Comparison of ENCODE assay signal across 8 cellular contexts in genomic region chr11:102112654-102112926, GRCh38. TPM values are rescaled to one million over a fixed set of nuclear protein-coding genes. Genes with fewer than 3 reads are reported as not detected.
DNase-seq lines count a peak whose midpoint lies in the region; ATAC-seq, FAIRE-seq and TF ChIP-seq lines count a peak whose summit lies in the region.

No MANE protein-coding gene starts in this region.

- intact Hi-C loops in body of pancreas (cut with DNase I), result no loop called here

- H3K27ac ChIP-seq in GM23338 (ENCODE audit: low read depth), result peak overlapping the region; percentile 100
- peak overlapping the region; percentile 88 to 98 (median 92) for H3K27ac ChIP-seq in body of pancreas
- H3K27ac ChIP-seq in small intestine (ENCODE audit: low read depth in 1 of 2, low read length in 1 of 2), result peak overlapping the region; percentile 80 to 93

- ATAC-seq in GM23338 (no peak), body of pancreas (no peak)

- H3K9me2 ChIP-seq in GM23338 (ENCODE audit: insufficient read depth), result no peaks in the 10 kb centered on the region

- peaks cover 50% of the 10 kb centered on the region for H3K4me1 Mint-ChIP-seq in GM23338

- TF ChIP-seq POLR2A in body of pancreas (IDR thresholded peaks at IDR 0.05), result no peak

- H3K9me3 Mint-ChIP-seq in GM23338, result peaks cover 2% of the 10 kb centered on the region; the same call in 2 of the 3 replicates

- H3K36me3 Mint-ChIP-seq in GM23338 (ENCODE audit: low read depth), result peaks cover 13% of the 10 kb centered on the region; the same call in 2 of the 3 replicates

- H3K27me3 Mint-ChIP-seq in GM23338 (ENCODE audit: insufficient read depth, low read depth, poor library complexity), result peaks cover 8% of the 10 kb centered on the region

- H3K4me3 ChIP-seq in GM23338 (peak overlapping the region; percentile 81), body of pancreas (no peak overlapping the region), kidney epithelial cell (ENCODE audit: low read depth, low read length) (peak overlapping the region; percentile 95), small intestine (ENCODE audit: low read depth in 1 of 2, low read length in 2 of 2) (peak overlapping the region in 1 of 2 donors; percentile 94)

- H3K27me3 ChIP-seq in GM23338 (ENCODE audit: insufficient read depth) (peaks cover 10% of the 10 kb centered on the region; the same call in 1 of the 2 replicates), body of pancreas (no peaks in the 10 kb centered on the region), kidney epithelial cell (ENCODE audit: control insufficient read depth, insufficient read depth, low read length) (no peaks in the 10 kb centered on the region), small intestine (ENCODE audit: control insufficient read depth in 2 of 2, insufficient read depth in 2 of 2, low read length in 2 of 2) (peaks cover 0 to 1% of the 10 kb centered on the region in 2 donors)

- WGBS in body of pancreas, 2 donors, result 27 to 38% methylated on average over 3 of the region's 3 CpGs
- WGBS in small intestine, 3 donors, result 3 to 12% (median 7%) methylated on average over 3 of the region's 3 CpGs

- H2AFZ ChIP-seq in GM23338, result no peak overlapping the region

- H3K4me1 ChIP-seq in GM23338 (ENCODE audit: insufficient read depth) (peaks cover 56% of the 10 kb centered on the region), body of pancreas (peaks cover 51% of the 10 kb centered on the region), small intestine (ENCODE audit: control insufficient read depth in 2 of 2, insufficient read depth in 1 of 2, low read depth in 1 of 2, low read length in 1 of 2) (peaks cover 2% of the 10 kb centered on the region in 2 donors)

- no peak for DNase-seq in GM23338 (ENCODE audit: low spot score)
- no peak for DNase-seq in body of pancreas
- DNase-seq in kidney epithelial cell (ENCODE audit: low read depth), result no peak
- DNase-seq in small intestine, result no peak
- no peak for DNase-seq in RKO (ENCODE audit: low spot score)
- DNase-seq in UCSD-AML1 (lab: John Stamatoyannopoulos, UW; ENCODE audit: unreplicated experiment), result no peak
- no peak for DNase-seq in dermis blood vessel endothelial cell
- no peak for DNase-seq in SW480 (ENCODE audit: low spot score)

- H3K27ac Mint-ChIP-seq in GM23338, result peak overlapping the region; percentile 98

- H4K20me1 ChIP-seq in GM23338 (replicated peaks; ENCODE audit: insufficient read depth), result no peaks in the 10 kb centered on the region

- FAIRE-seq in small intestine (lab: Jason Lieb, UNC), result no peak

- H3K4me2 ChIP-seq in GM23338, result peak overlapping the region; percentile 77

- peaks cover 54% of the 10 kb centered on the region for H3K79me2 ChIP-seq in GM23338 (replicated peaks; ENCODE audit: insufficient read depth)

- no peaks in the 10 kb centered on the region for H3K36me3 ChIP-seq in GM23338 (ENCODE audit: insufficient read depth)
- H3K36me3 ChIP-seq in body of pancreas (replicated peaks in 1 of 2; ENCODE audit: insufficient read depth in 1 of 2, low read depth in 2 of 2), result no peaks in the 10 kb centered on the region
- H3K36me3 ChIP-seq in kidney epithelial cell (ENCODE audit: control insufficient read depth, insufficient read depth, low read length), result no peaks in the 10 kb centered on the region
- no peaks in the 10 kb centered on the region for H3K36me3 ChIP-seq in small intestine (ENCODE audit: control insufficient read depth in 2 of 2, insufficient read depth in 2 of 2, low read length in 2 of 2)

- H3F3A ChIP-seq in GM23338 (replicated peaks; ENCODE audit: low read depth), result peaks cover 6% of the 10 kb centered on the region

- TF ChIP-seq CTCF in GM23338 (conservative IDR thresholded peaks at IDR 0.05; ENCODE audit: low read depth in 2 of 2) (no peak), body of pancreas (IDR thresholded peaks at IDR 0.05) (no peak), kidney epithelial cell (IDR thresholded peaks at IDR 0.05; ENCODE audit: insufficient read depth, low read length, poor library complexity, severe bottlenecking) (no peak)

- H3K9me3 ChIP-seq in body of pancreas, result no peaks in the 10 kb centered on the region
- H3K9me3 ChIP-seq in small intestine (ENCODE audit: control insufficient read depth, low read depth), result no peaks in the 10 kb centered on the region

- peak overlapping the region; percentile 89 for H3K4me3 Mint-ChIP-seq in GM23338

TF ChIP-seq in GM23338, 12 proteins besides CTCF, POLR2A, EP300 and RAD21 (continues in another document):
- TF ChIP-seq ZNF331 (CRISPR knock-in tag; IDR thresholded peaks at IDR 0.05; ENCODE audit: low read depth) (no peak), JUNB (IDR thresholded peaks at IDR 0.05; ENCODE audit: unreplicated experiment) (no peak), NANOG (IDR thresholded peaks at IDR 0.05; ENCODE audit: borderline replicate concordance) (no peak), ETS1 (IDR thresholded peaks at IDR 0.05) (no peak), EZH2 (IDR thresholded peaks at IDR 0.05; ENCODE audit: low read depth, unreplicated experiment) (no peak)
- TF ChIP-seq, protein P1, sequence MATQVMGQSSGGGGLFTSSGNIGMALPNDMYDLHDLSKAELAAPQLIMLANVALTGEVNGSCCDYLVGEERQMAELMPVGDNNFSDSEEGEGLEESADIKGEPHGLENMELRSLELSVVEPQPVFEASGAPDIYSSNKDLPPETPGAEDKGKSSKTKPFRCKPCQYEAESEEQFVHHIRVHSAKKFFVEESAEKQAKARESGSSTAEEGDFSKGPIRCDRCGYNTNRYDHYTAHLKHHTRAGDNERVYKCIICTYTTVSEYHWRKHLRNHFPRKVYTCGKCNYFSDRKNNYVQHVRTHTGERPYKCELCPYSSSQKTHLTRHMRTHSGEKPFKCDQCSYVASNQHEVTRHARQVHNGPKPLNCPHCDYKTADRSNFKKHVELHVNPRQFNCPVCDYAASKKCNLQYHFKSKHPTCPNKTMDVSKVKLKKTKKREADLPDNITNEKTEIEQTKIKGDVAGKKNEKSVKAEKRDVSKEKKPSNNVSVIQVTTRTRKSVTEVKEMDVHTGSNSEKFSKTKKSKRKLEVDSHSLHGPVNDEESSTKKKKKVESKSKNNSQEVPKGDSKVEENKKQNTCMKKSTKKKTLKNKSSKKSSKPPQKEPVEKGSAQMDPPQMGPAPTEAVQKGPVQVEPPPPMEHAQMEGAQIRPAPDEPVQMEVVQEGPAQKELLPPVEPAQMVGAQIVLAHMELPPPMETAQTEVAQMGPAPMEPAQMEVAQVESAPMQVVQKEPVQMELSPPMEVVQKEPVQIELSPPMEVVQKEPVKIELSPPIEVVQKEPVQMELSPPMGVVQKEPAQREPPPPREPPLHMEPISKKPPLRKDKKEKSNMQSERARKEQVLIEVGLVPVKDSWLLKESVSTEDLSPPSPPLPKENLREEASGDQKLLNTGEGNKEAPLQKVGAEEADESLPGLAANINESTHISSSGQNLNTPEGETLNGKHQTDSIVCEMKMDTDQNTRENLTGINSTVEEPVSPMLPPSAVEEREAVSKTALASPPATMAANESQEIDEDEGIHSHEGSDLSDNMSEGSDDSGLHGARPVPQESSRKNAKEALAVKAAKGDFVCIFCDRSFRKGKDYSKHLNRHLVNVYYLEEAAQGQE (IDR thresholded peaks at IDR 0.05; ENCODE audit: unreplicated experiment), result no peak

RNA-seq across cellular contexts. Expression of gene YAP1, which starts 2.3 kb away (rescaled TPM):
- 132 and 155 TPM in 2 replicates for total RNA-seq in GM23338 (2014; rRNA removed; shearing (Covaris generic))
- polyA plus RNA-seq in GM23338 (2016; fragmentation: Nextera tagmentation; extraction: Ambion mirVana), result 17.2 and 19.5 TPM in 2 replicates
- total RNA-seq in body of pancreas, result 10 to 100 TPM; 26.0 to 38.9 TPM
- total RNA-seq in kidney epithelial cell, result 94.4 and 120 TPM in 2 replicates
- 10 to 100 TPM; 14.1 to 24.4 (median 15.2) TPM for polyA plus RNA-seq in small intestine
- total RNA-seq in dermis blood vessel endothelial cell, result 84.2 and 85.0 TPM in 2 replicates

Comparison
In these comparisons a context has a peak if more than half of its experiments do, and no peak if none do; other contexts are left out.
1. H3K4me3 ChIP-seq: peak in GM23338 (single experiment) and kidney epithelial cell (single experiment); none in body of pancreas (0 of 2).
2. Peak in every context shown above with its lines, with median percentiles within 50 percentile points of each other: H3K27ac ChIP-seq.